18 cellular contexts compared by ENCODE assay signal in the genomic region with DNA sequence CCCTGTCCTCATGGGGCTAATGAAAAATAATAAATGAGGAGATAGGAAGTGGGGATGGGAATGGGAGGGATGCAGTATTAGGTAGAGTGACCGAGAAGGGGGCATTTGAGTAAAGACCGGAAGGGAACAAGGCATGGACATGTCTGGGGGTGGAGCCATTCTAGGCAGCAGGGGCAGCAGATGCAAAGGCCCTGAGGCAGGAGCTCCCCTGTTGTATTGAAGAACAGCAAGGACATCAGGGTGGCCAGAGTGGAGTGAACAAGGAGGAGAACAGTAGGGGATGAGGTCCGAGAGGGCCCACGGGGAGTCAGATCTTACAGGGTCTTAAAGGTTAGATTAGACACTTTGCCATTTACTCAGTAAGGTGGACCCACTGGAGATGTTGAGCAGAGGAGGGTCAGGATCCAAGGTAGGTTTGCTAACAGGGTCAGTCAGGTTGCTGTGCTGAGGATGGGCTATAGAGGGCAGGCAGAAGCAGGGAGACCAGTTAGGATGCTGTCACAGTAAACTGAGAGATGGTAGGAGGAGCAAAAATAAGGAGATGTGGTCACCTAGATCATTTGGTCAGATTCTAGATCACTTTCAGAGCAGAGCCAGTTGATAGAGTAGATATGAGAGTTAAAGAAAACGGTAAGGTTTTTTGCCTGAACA.
"Had no signal": no experiment of that assay in that cellular context is flagged by ENCODE, and none has a peak within 500 bp of the region (broad histone marks: within the 10 kb centered on the region; RNA-seq: fewer than 3 reads in every experiment).

No MANE protein-coding gene starts in this region.

- H3K9me3 ChIP-seq: mucosa of descending colon, stomach had no signal

- H3K27ac Mint-ChIP-seq: activated T-cell treated with anti-CD3 and anti-CD28 coated beads, Interleukin-2, amount 50 U/mL, for 72 hours; memory B cell; naive B cell; progenitor cell of endocrine pancreas; T-cell; type B pancreatic cell had no signal

- FAIRE-seq: astrocyte, kidney had no signal

- H3K27me3 ChIP-seq: foreskin keratinocyte, stomach had no signal

- H3K4me3 Mint-ChIP-seq: activated T-cell treated with anti-CD3 and anti-CD28 coated beads, Interleukin-2, amount 50 U/mL, for 72 hours; memory B cell; naive B cell; neural crest cell; T-cell; type B pancreatic cell had no signal

- DNase-seq: activated effector memory CD4-positive, alpha-beta T cell treated with anti-CD3 and anti-CD28 coated beads, Interleukin-2, amount 50 U/mL, for 16 hours; activated naive CD4-positive, alpha-beta T cell treated with anti-CD3 and anti-CD28 coated beads, Interleukin-2, amount 50 U/mL, for 16 hours; activated T-cell treated with anti-CD3 and anti-CD28 coated beads, Interleukin-2, amount 50 U/mL, for 72 hours; foreskin keratinocyte; kidney; mucosa of descending colon; naive B cell; stimulated activated CD4-positive, alpha-beta T cell treated with anti-CD3 and anti-CD28 coated beads, Interleukin-4, amount 100 ng/mL, for 1 hour; stomach; T-cell had no signal

- H3K9me3 Mint-ChIP-seq: activated T-cell treated with anti-CD3 and anti-CD28 coated beads, Interleukin-2, amount 50 U/mL, for 72 hours; memory B cell; naive B cell; neural crest cell; T-cell; type B pancreatic cell had no signal

- H3K27me3 Mint-ChIP-seq: memory B cell, naive B cell, progenitor cell of endocrine pancreas, T-cell, type B pancreatic cell had no signal

- H3K4me3 ChIP-seq: mucosa of descending colon, skin epidermis, stomach had no signal

- ATAC-seq: activated CD4-positive, CD25-positive, alpha-beta regulatory T cell treated with anti-CD3 and anti-CD28 coated beads, Interleukin-2, amount 50 U/mL, for 24 hours; activated T-cell treated with anti-CD3 and anti-CD28 coated beads, Interleukin-2, amount 50 U/mL, for 72 hours; foreskin keratinocyte; mucosa of descending colon; T-cell had no signal

- H3K4me1 Mint-ChIP-seq: naive B cell, neural crest cell had no signal

- H3K4me1 ChIP-seq: foreskin keratinocyte, stomach had no signal

- H3K27ac ChIP-seq: epithelial cell of prostate, foreskin keratinocyte, skin epidermis, stomach had no signal
